8 cellular contexts compared by ENCODE assay signal in the genomic region with DNA sequence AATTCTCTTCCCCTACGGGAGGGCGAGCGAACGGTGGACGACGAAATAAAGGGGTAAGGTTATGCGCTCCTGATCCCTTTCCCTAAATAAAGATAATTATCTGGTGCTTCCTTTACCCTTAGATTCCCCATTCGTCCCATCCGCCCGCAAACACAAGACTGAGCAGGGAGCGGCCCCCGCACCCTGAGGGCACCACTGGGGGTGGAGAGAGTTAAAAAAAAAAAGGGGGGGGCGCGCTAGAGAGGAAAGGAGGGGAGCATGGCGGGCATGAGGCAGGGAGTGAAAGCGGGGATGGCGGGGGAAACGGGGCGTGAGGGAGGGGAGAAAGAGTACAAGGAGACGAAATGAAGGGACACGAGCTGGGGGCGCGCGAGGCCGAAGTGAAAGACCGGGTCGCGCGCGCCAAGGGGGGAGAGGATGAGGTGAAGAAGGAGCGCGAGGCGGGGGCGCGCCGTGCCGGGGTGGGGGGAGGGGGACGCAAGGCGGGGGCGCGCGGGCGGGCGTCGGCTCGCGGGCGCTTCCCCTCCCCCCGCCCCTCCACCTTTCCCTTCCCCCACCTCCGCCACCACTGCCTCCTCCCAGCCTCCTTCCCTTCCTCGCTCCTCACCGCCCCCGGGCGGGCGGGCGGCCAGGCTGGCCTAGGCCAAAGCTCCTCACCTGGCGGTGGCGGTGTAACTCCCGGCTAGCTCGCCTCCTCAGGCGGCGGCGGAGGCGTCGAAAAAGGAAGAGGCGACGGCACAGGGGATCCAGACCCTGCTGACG. TPM values are rescaled to one million over a fixed set of nuclear protein-coding genes. Genes with fewer than 3 reads are reported as not detected.
DNase-seq lines count a peak whose midpoint lies in the region; ATAC-seq and TF ChIP-seq lines count a peak whose summit lies in the region.

No MANE protein-coding gene starts in this region.

- 0% methylated on average over 19 of the region's 68 CpGs for WGBS in mesenchymal stem cell

- peak overlapping the region; percentile 94 for H3K4me3 ChIP-seq in Jurkat, Clone E6-1 (ENCODE audit: low read length)
- H3K4me3 ChIP-seq in colonic mucosa (peak overlapping the region; percentile 67), mesenchymal stem cell (ENCODE audit: insufficient read depth in 1 of 2, low read depth in 1 of 2, low read length in 2 of 2) (peak overlapping the region; percentile 95 to 97)

- peak overlapping the region; percentile 68 to 90 for H3K9ac ChIP-seq in colonic mucosa (ENCODE audit: low read depth in 2 of 2, low read length in 2 of 2)
- H3K9ac ChIP-seq in mesenchymal stem cell (ENCODE audit: low read length), result peak overlapping the region; percentile 90

- H3K79me1 ChIP-seq in mesenchymal stem cell (replicated peaks; ENCODE audit: low read length, poor library complexity, severe bottlenecking), result no peaks in the 10 kb centered on the region

- DNase-seq in NCI-H2081 (lab: John Stamatoyannopoulos, UW), result peak; percentile 84
- DNase-seq in NCI-H2081 treated with DMSO at 0.1 percent for 48 hours (lab: John Stamatoyannopoulos, UW), result no peak
- DNase-seq in Jurkat, Clone E6-1 (ENCODE audit: low read depth, low spot score), result peak; percentile 72
- peak; percentile 31 for DNase-seq in T-helper 22 cell (ENCODE audit: low read depth)
- DNase-seq in colonic mucosa, result peak; percentile 65
- peak; percentile 14 for DNase-seq in mesenchymal stem cell
- peak; percentile 25 for DNase-seq in stimulated activated CD8-positive, alpha-beta memory T cell treated with anti-CD3 and anti-CD28 coated beads, Interleukin-7, amount 100 ng/mL, for 24 hours (ENCODE audit: low read depth)

- peak overlapping the region; percentile 62 for H3K4me2 ChIP-seq in mesenchymal stem cell (ENCODE audit: low read length, poor library complexity, severe bottlenecking)

- no peaks in the 10 kb centered on the region for H3K27me3 ChIP-seq in colonic mucosa
- no peaks in the 10 kb centered on the region for H3K27me3 ChIP-seq in mesenchymal stem cell (ENCODE audit: control insufficient read depth in 1 of 2, insufficient read depth in 1 of 2, low read length in 2 of 2)

- H3K36me3 ChIP-seq in colonic mucosa, result no peaks in the 10 kb centered on the region
- H3K36me3 ChIP-seq in mesenchymal stem cell (ENCODE audit: control insufficient read depth in 1 of 2, insufficient read depth in 2 of 2, low read depth in 1 of 2, low read length in 2 of 2), result peaks cover 0 to 4% of the 10 kb centered on the region in 2 experiments

- peak overlapping the region; percentile 56 to 99 for H3K18ac ChIP-seq in mesenchymal stem cell (ENCODE audit: low read depth in 1 of 2, low read length in 2 of 2)

- peak overlapping the region; percentile 94 for H2AFZ ChIP-seq in mesenchymal stem cell (ENCODE audit: low read depth, low read length)

- intact Hi-C loops in colonic mucosa (cut with DNase I), result loop anchor here (5.0 kb wide), 1 partner anchor 65 kb away; a partner anchor contains a TSS

- peak overlapping the region in 1 of 2 experiments; percentile 83 for H2BK12ac ChIP-seq in mesenchymal stem cell (ENCODE audit: low read length in 2 of 2)

- H2BK120ac ChIP-seq in mesenchymal stem cell (ENCODE audit: low read depth, low read length), result peak overlapping the region; percentile 65

- H2BK5ac ChIP-seq in mesenchymal stem cell (ENCODE audit: low read depth, low read length, poor library complexity, severe bottlenecking), result no peak overlapping the region

- peak overlapping the region; percentile 79 to 94 for H3K4ac ChIP-seq in mesenchymal stem cell (ENCODE audit: low read depth in 1 of 2, low read length in 2 of 2)

- peaks cover 16% of the 10 kb centered on the region for H3K4me1 ChIP-seq in colonic mucosa
- peaks cover 7% of the 10 kb centered on the region for H3K4me1 ChIP-seq in mesenchymal stem cell (ENCODE audit: control insufficient read depth, insufficient read depth, low read depth, low read length)

- no peak overlapping the region for H2AK5ac ChIP-seq in mesenchymal stem cell (ENCODE audit: low read length, severe bottlenecking)

- peak overlapping the region in 1 of 2 experiments; percentile 97 for H3K14ac ChIP-seq in mesenchymal stem cell (ENCODE audit: low read length in 2 of 2)

- peak overlapping the region in 1 of 2 experiments; percentile 97 for H3K23ac ChIP-seq in mesenchymal stem cell (ENCODE audit: low read length in 2 of 2)

- H2BK15ac ChIP-seq in mesenchymal stem cell (ENCODE audit: low read depth, poor library complexity, severe bottlenecking), result peak overlapping the region; percentile 88

- ATAC-seq in GM21619 (IDR thresholded peaks at IDR 0.05; ENCODE audit: unreplicated experiment), result peak; percentile 22

- peak overlapping the region; percentile 72 for H3K27ac ChIP-seq in colonic mucosa
- H3K27ac ChIP-seq in mesenchymal stem cell (ENCODE audit: low read length, poor library complexity, severe bottlenecking), result peak overlapping the region; percentile 44

- H3K9me3 ChIP-seq in colonic mucosa (no peaks in the 10 kb centered on the region), mesenchymal stem cell (ENCODE audit: control insufficient read depth, low read length) (no peaks in the 10 kb centered on the region)

- no peak overlapping the region for H4K8ac ChIP-seq in mesenchymal stem cell (ENCODE audit: low read length)

- TF ChIP-seq CTCF in colonic mucosa (IDR thresholded peaks at IDR 0.05), result no peak

- H4K91ac ChIP-seq in mesenchymal stem cell (ENCODE audit: low read length), result peak overlapping the region; percentile 83

RNA-seq across cellular contexts. Expression of a gene that starts 0.5 kb away (rescaled TPM):
- polyA plus RNA-seq in Jurkat, Clone E6-1 (2012; ENCODE audit: insufficient read depth, insufficient read length), result 10.1 TPM
- total RNA-seq in colonic mucosa, result 10 to 100 TPM; 32.5 to 36.5 TPM
- 15.0 TPM for polyA plus RNA-seq in mesenchymal stem cell (2013, experiment 1 of 2)
- polyA plus RNA-seq in mesenchymal stem cell (2013, experiment 2 of 2), result 14.1 TPM

RNA-seq across cellular contexts. Expression of a gene that starts 24.3 kb away (rescaled TPM):
- polyA plus RNA-seq in Jurkat, Clone E6-1 (2012; ENCODE audit: insufficient read depth, insufficient read length), result 55.1 TPM
- total RNA-seq in colonic mucosa, result 10 to 100 TPM; 26.9 to 45.6 TPM
- polyA plus RNA-seq in mesenchymal stem cell (2013, experiment 1 of 2), result 21.7 TPM
- 18.0 TPM for polyA plus RNA-seq in mesenchymal stem cell (2013, experiment 2 of 2)

RNA-seq across cellular contexts. Expression of a gene that starts 36.2 kb away (rescaled TPM):
- polyA plus RNA-seq in Jurkat, Clone E6-1 (2012; ENCODE audit: insufficient read depth, insufficient read length), result 43.1 TPM
- total RNA-seq in colonic mucosa, result 10 to 100 TPM; 26.9 to 40.7 TPM
- polyA plus RNA-seq in mesenchymal stem cell (2013, experiment 1 of 2), result 30.3 TPM
- polyA plus RNA-seq in mesenchymal stem cell (2013, experiment 2 of 2), result 27.0 TPM

RNA-seq across cellular contexts. Expression of a gene that starts 41.1 kb away (rescaled TPM):
- polyA plus RNA-seq in Jurkat, Clone E6-1 (2012; ENCODE audit: insufficient read depth, insufficient read length), result 53.9 TPM
- 10 to 100 TPM; 76.8 to 90.9 TPM for total RNA-seq in colonic mucosa
- polyA plus RNA-seq in mesenchymal stem cell (2013, experiment 1 of 2), result 106 TPM
- polyA plus RNA-seq in mesenchymal stem cell (2013, experiment 2 of 2), result 105 TPM

RNA-seq across cellular contexts. Expression of a gene that starts 45.4 kb away (rescaled TPM):
- polyA plus RNA-seq in Jurkat, Clone E6-1 (2012; ENCODE audit: insufficient read depth, insufficient read length), result 26.4 TPM
- 10 to 100 TPM; 19.0 to 37.1 TPM for total RNA-seq in colonic mucosa
- polyA plus RNA-seq in mesenchymal stem cell (2013, experiment 1 of 2), result 3.3 TPM
- 2.9 TPM for polyA plus RNA-seq in mesenchymal stem cell (2013, experiment 2 of 2)
